17 cellular contexts compared by ENCODE assay signal in genomic region chr11:13837286-13837685, GRCh38.
DNase-seq lines count a peak whose midpoint lies in the region; ATAC-seq and TF ChIP-seq lines count a peak whose summit lies in the region.
"Had no signal": no experiment of that assay in that cellular context is flagged by ENCODE, and none has a peak within 500 bp of the region (broad histone marks: within the 10 kb centered on the region; RNA-seq: fewer than 3 reads in every experiment).

No MANE protein-coding gene starts in this region.

- H3K9me3 Mint-ChIP-seq in activated naive CD8-positive, alpha-beta T cell treated with anti-CD3 and anti-CD28 coated beads, Interleukin-2, amount 50 U/mL, for 24 hours, result no peaks in the 10 kb centered on the region
- H3K9me3 Mint-ChIP-seq in activated naive CD8-positive, alpha-beta T cell treated with anti-CD3 and anti-CD28 coated beads for 36 hours, result no peaks in the 10 kb centered on the region
- peaks cover 0 to 8% of the 10 kb centered on the region in 2 donors for H3K9me3 Mint-ChIP-seq in stimulated activated naive CD8-positive, alpha-beta T cell treated with anti-CD3 and anti-CD28 coated beads, Interleukin-15, amount 100 ng/mL, for 72 hours
- H3K9me3 Mint-ChIP-seq: activated CD4-positive, alpha-beta memory T cell treated with anti-CD3 and anti-CD28 coated beads, Interleukin-2, amount 10 ng/mL, durations not matched to agents 7 days and 5 days had no signal

- no peaks in the 10 kb centered on the region for H3K27me3 ChIP-seq in vagina

- POLR2A ChIA-PET in RWPE1 (lab: Yijun Ruan, JAX; ENCODE audit: low non-redundant PET), result interaction anchor here (1.0 kb wide), 1 partner anchor 36 kb away, joined by 3 read pairs; no protein-coding TSS in a partner anchor

- peak; percentile 70 for ATAC-seq in activated naive CD8-positive, alpha-beta T cell treated with anti-CD3 and anti-CD28 coated beads, Interleukin-2, amount 50 U/mL, for 24 hours
- peak; percentile 49 for ATAC-seq in stimulated activated naive CD8-positive, alpha-beta T cell treated with anti-CD3 and anti-CD28 coated beads, Interleukin-15, amount 100 ng/mL, for 72 hours
- ATAC-seq: GM12878, heart right ventricle, SK-N-SH treated with all-trans-retinoic acid at 6 μM for 48 hours had no signal

- no peak overlapping the region for H3K27ac Mint-ChIP-seq in activated naive CD8-positive, alpha-beta T cell treated with anti-CD3 and anti-CD28 coated beads, Interleukin-2, amount 50 U/mL, for 24 hours
- H3K27ac Mint-ChIP-seq in activated naive CD8-positive, alpha-beta T cell treated with anti-CD3 and anti-CD28 coated beads for 36 hours, result no peak overlapping the region
- H3K27ac Mint-ChIP-seq in stimulated activated naive CD8-positive, alpha-beta T cell treated with anti-CD3 and anti-CD28 coated beads, Interleukin-15, amount 100 ng/mL, for 72 hours, result peak overlapping the region in 1 of 2 donors; percentile 22
- H3K27ac Mint-ChIP-seq: activated CD4-positive, alpha-beta memory T cell treated with anti-CD3 and anti-CD28 coated beads, Interleukin-2, amount 10 ng/mL, durations not matched to agents 7 days and 5 days had no signal

- intact Hi-C loops in vagina (cut with DNase I), result no loop called here

- no peaks in the 10 kb centered on the region for H3K4me1 ChIP-seq in vagina
- H3K4me1 ChIP-seq: heart right ventricle had no signal

- DNase-seq in activated naive CD8-positive, alpha-beta T cell treated with anti-CD3 and anti-CD28 coated beads, Interleukin-2, amount 50 U/mL, for 24 hours, result no peak
- no peak for DNase-seq in activated naive CD8-positive, alpha-beta T cell treated with anti-CD3 and anti-CD28 coated beads for 36 hours
- DNase-seq in RWPE1 (ENCODE audit: low spot score), result peak; percentile 88
- peak; percentile 26 for DNase-seq in fibroblast of the aortic adventitia (ENCODE audit: low read depth)
- DNase-seq in stimulated activated naive CD8-positive, alpha-beta T cell treated with anti-CD3 and anti-CD28 coated beads, Interleukin-15, amount 100 ng/mL, for 72 hours, result no peak
- no peak for DNase-seq in vagina (ENCODE audit: extremely low spot score in 2 of 2)
- no peak for DNase-seq in NCI-H2171 (lab: John Stamatoyannopoulos, UW)
- no peak for DNase-seq in coronary artery (ENCODE audit: low spot score)
- DNase-seq: activated CD4-positive, alpha-beta memory T cell treated with anti-CD3 and anti-CD28 coated beads, Interleukin-2, amount 10 ng/mL, durations not matched to agents 7 days and 5 days; aorta; cortex of kidney; heart right ventricle; midbrain; NCI-H1694 treated with DMSO at 0.1 percent for 48 hours; retina had no signal

- H3K4me3 ChIP-seq in fibroblast of the aortic adventitia (ENCODE audit: low read depth, low read length), result no peak overlapping the region
- no peak overlapping the region for H3K4me3 ChIP-seq in vagina
- H3K4me3 ChIP-seq in coronary artery, result no peak overlapping the region
- H3K4me3 ChIP-seq: GM12878, heart right ventricle had no signal

- peaks cover 16% of the 10 kb centered on the region for H3K4me1 Mint-ChIP-seq in activated naive CD8-positive, alpha-beta T cell treated with anti-CD3 and anti-CD28 coated beads, Interleukin-2, amount 50 U/mL, for 24 hours
- H3K4me1 Mint-ChIP-seq in activated naive CD8-positive, alpha-beta T cell treated with anti-CD3 and anti-CD28 coated beads for 36 hours, result peaks cover 16% of the 10 kb centered on the region
- peaks cover 24% of the 10 kb centered on the region for H3K4me1 Mint-ChIP-seq in stimulated activated naive CD8-positive, alpha-beta T cell treated with anti-CD3 and anti-CD28 coated beads, Interleukin-15, amount 100 ng/mL, for 72 hours
- H3K4me1 Mint-ChIP-seq: activated CD4-positive, alpha-beta memory T cell treated with anti-CD3 and anti-CD28 coated beads, Interleukin-2, amount 10 ng/mL, durations not matched to agents 7 days and 5 days had no signal

- H3K9me3 ChIP-seq in vagina, result no peaks in the 10 kb centered on the region
- H3K9me3 ChIP-seq: heart right ventricle had no signal

- no peak for TF ChIP-seq POLR2A in vagina (IDR thresholded peaks at IDR 0.05)

- no peak overlapping the region for H3K4me3 Mint-ChIP-seq in activated naive CD8-positive, alpha-beta T cell treated with anti-CD3 and anti-CD28 coated beads, Interleukin-2, amount 50 U/mL, for 24 hours
- H3K4me3 Mint-ChIP-seq in activated naive CD8-positive, alpha-beta T cell treated with anti-CD3 and anti-CD28 coated beads for 36 hours, result no peak overlapping the region
- no peak overlapping the region for H3K4me3 Mint-ChIP-seq in stimulated activated naive CD8-positive, alpha-beta T cell treated with anti-CD3 and anti-CD28 coated beads, Interleukin-15, amount 100 ng/mL, for 72 hours
- H3K4me3 Mint-ChIP-seq: activated CD4-positive, alpha-beta memory T cell treated with anti-CD3 and anti-CD28 coated beads, Interleukin-2, amount 10 ng/mL, durations not matched to agents 7 days and 5 days had no signal

- CTCF ChIA-PET in RWPE1 (lab: Yijun Ruan, JAX), result interaction anchor here (0.7 kb wide), 1 partner anchor 15 kb away, joined by 3 read pairs; no protein-coding TSS in a partner anchor

- TF ChIP-seq CTCF in RWPE1 (conservative IDR thresholded peaks at IDR 0.05; ENCODE audit: low read depth) (no peak), fibroblast of the aortic adventitia (IDR thresholded peaks at IDR 0.05; ENCODE audit: insufficient read depth, low read length) (no peak), vagina (IDR thresholded peaks at IDR 0.05) (no peak), coronary artery (IDR thresholded peaks at IDR 0.05) (no peak)

- no peaks in the 10 kb centered on the region for H3K36me3 ChIP-seq in vagina
- H3K36me3 ChIP-seq: heart right ventricle had no signal

- no peaks in the 10 kb centered on the region for H3K27me3 Mint-ChIP-seq in activated naive CD8-positive, alpha-beta T cell treated with anti-CD3 and anti-CD28 coated beads, Interleukin-2, amount 50 U/mL, for 24 hours
- no peaks in the 10 kb centered on the region for H3K27me3 Mint-ChIP-seq in activated naive CD8-positive, alpha-beta T cell treated with anti-CD3 and anti-CD28 coated beads for 36 hours
- no peaks in the 10 kb centered on the region for H3K27me3 Mint-ChIP-seq in stimulated activated naive CD8-positive, alpha-beta T cell treated with anti-CD3 and anti-CD28 coated beads, Interleukin-15, amount 100 ng/mL, for 72 hours

- H3K27ac ChIP-seq in RWPE1 (no peak overlapping the region), vagina (no peak overlapping the region), coronary artery (no peak overlapping the region)
- H3K27ac ChIP-seq: heart right ventricle had no signal

- H3K36me3 Mint-ChIP-seq in activated naive CD8-positive, alpha-beta T cell treated with anti-CD3 and anti-CD28 coated beads, Interleukin-2, amount 50 U/mL, for 24 hours (ENCODE audit: low read depth), result no peaks in the 10 kb centered on the region
- peaks cover 2% of the 10 kb centered on the region for H3K36me3 Mint-ChIP-seq in activated naive CD8-positive, alpha-beta T cell treated with anti-CD3 and anti-CD28 coated beads for 36 hours

Comparison
In these comparisons a context has a peak if more than half of its experiments do, and no peak if none do; other contexts are left out.
1. DNase-seq: peak in RWPE1 (single experiment) and fibroblast of the aortic adventitia (single experiment); none in activated naive CD8-positive, alpha-beta T cell treated with anti-CD3 and anti-CD28 coated beads, Interleukin-2, amount 50 U/mL, for 24 hours (single experiment), activated naive CD8-positive, alpha-beta T cell treated with anti-CD3 and anti-CD28 coated beads for 36 hours (single experiment), stimulated activated naive CD8-positive, alpha-beta T cell treated with anti-CD3 and anti-CD28 coated beads, Interleukin-15, amount 100 ng/mL, for 72 hours (0 of 2), vagina (0 of 2), NCI-H2171 (single experiment) and coronary artery (single experiment).